10 cellular contexts compared by ENCODE assay signal in the genomic region with DNA sequence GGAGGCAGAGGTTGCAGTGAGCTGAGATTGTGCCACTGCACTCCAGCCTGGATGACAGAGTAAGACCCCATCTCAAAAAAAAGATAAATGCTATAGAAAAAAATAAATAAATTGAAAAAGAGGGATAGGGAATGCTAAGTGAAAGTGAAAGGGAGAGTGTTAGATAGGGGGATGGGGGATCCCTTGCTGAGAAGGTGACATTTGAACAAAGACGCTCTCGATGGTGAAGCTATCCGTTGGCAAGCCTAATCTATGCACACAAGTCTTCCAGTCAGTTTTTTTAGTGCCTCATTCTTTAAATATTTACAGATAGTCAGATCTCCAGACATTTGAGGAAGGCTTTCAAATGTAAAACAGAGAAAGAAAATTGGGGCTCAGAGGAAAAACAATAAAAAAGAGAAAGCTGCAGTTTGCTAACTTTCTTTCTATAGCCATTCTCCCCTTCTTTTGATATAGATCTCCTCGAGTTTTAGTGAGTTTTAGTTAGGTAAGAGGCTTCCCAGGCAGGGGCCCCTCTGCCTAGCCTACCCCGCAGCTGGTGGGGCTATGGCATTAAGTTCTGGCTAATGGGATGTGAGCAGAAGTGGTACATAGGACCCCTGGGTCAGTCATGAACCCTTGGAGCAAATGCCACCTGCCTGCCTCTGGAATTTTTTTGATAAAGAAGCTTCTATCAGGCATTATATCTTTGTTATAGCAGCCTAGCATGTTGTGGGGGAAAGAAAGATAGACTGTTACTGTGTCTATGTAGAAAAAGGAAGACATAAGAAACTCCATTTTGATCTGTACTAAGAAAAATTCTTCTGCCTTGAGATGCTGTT. TPM values are rescaled to one million over a fixed set of nuclear protein-coding genes. Genes with fewer than 3 reads are reported as not detected.
A peak's percentile ranks its signal among the peaks of the same experiment; 100 is the strongest.
DNase-seq lines count a peak whose midpoint lies in the region; ATAC-seq and TF ChIP-seq lines count a peak whose summit lies in the region.
"Had no signal": no experiment of that assay in that cellular context is flagged by ENCODE, and none has a peak within 500 bp of the region (broad histone marks: within the 10 kb centered on the region; RNA-seq: fewer than 3 reads in every experiment).

No MANE protein-coding gene starts in this region.

- CTCF ChIA-PET in GM10248 (lab: Yijun Ruan, JAX), result interaction anchor here (1.0 to 9.9 kb wide), 4 partner anchors 11 to 146 kb away, joined by 3 to 68 read pairs (median 34); partner anchors contain the start of gene GLRX

- H3K36me3 ChIP-seq in ascending aorta (peaks cover under 1 to 18% of the 10 kb centered on the region in 2 donors), subcutaneous abdominal adipose tissue (ENCODE audit: control insufficient read depth in 5 of 5, insufficient read depth in 5 of 5, low read length in 5 of 5) (peaks cover 11 to 30% (median 23%) of the 10 kb centered on the region in 5 donors)

- H3K27ac ChIP-seq in ascending aorta (peak overlapping the region; percentile 72 to 76), subcutaneous abdominal adipose tissue (ENCODE audit: low read depth, low read length) (peak overlapping the region; percentile 89)

- H3K27me3 Mint-ChIP-seq in activated T-cell treated with anti-CD3 and anti-CD28 coated beads, Interleukin-2, amount 50 U/mL, for 72 hours (ENCODE audit: low read depth), result no peaks in the 10 kb centered on the region
- no peaks in the 10 kb centered on the region for H3K27me3 Mint-ChIP-seq in memory B cell

- no peaks in the 10 kb centered on the region for H3K9me3 Mint-ChIP-seq in activated T-cell treated with anti-CD3 and anti-CD28 coated beads, Interleukin-2, amount 50 U/mL, for 72 hours
- H3K9me3 Mint-ChIP-seq in memory B cell, result no peaks in the 10 kb centered on the region

- H3K27me3 ChIP-seq in ascending aorta, result no peaks in the 10 kb centered on the region
- H3K27me3 ChIP-seq in subcutaneous abdominal adipose tissue (ENCODE audit: control insufficient read depth in 5 of 5, insufficient read depth in 4 of 5, low read length in 5 of 5), result no peaks in the 10 kb centered on the region

- H3K4me3 ChIP-seq in ascending aorta (no peak overlapping the region), subcutaneous abdominal adipose tissue (ENCODE audit: low read depth in 1 of 5, low read length in 5 of 5) (no peak overlapping the region)

- intact Hi-C loops in ascending aorta (cut with DNase I), result no loop called here

- H3K36me3 Mint-ChIP-seq in activated T-cell treated with anti-CD3 and anti-CD28 coated beads, Interleukin-2, amount 50 U/mL, for 72 hours (ENCODE audit: insufficient read depth in 2 of 2), result peaks cover 2 to 4% of the 10 kb centered on the region in 2 donors
- H3K36me3 Mint-ChIP-seq in memory B cell, result peaks cover 16% of the 10 kb centered on the region

- H3K4me1 ChIP-seq in ascending aorta (peaks cover 3 to 32% of the 10 kb centered on the region in 2 donors), subcutaneous abdominal adipose tissue (ENCODE audit: control insufficient read depth in 5 of 5, insufficient read depth in 5 of 5, low read length in 5 of 5) (peaks cover 9 to 46% (median 39%) of the 10 kb centered on the region in 5 donors)

- H3K9me3 ChIP-seq in ascending aorta (no peaks in the 10 kb centered on the region), subcutaneous abdominal adipose tissue (ENCODE audit: control insufficient read depth in 5 of 5, low read length in 5 of 5) (no peaks in the 10 kb centered on the region)

- TF ChIP-seq CTCF in ascending aorta (IDR thresholded peaks at IDR 0.05) (no peak), GM10248 (IDR thresholded peaks at IDR 0.05; ENCODE audit: control extremely low read depth, extremely low read depth, low read depth, missing control alignments) (no peak)

- H3K9ac ChIP-seq in subcutaneous abdominal adipose tissue (ENCODE audit: low read length in 5 of 5), result peak overlapping the region in 3 of 5 donors; percentile 28 to 42 (median 31)

- POLR2A ChIA-PET in GM10248 (lab: Yijun Ruan, JAX), result interaction anchor here (1.0 to 2.9 kb wide), 2 partner anchors 9 to 11 kb away, joined by 4 to 13 read pairs; no protein-coding TSS in a partner anchor

- ATAC-seq in activated T-cell treated with anti-CD3 and anti-CD28 coated beads, Interleukin-2, amount 50 U/mL, for 72 hours (replicated peaks in 1 of 2), result no peak
- no peak for ATAC-seq in memory B cell (ENCODE audit: low read depth)
- no peak for ATAC-seq in GM21737 (IDR thresholded peaks at IDR 0.05; ENCODE audit: unreplicated experiment)

- peak overlapping the region; percentile 94 for H3K27ac Mint-ChIP-seq in activated T-cell treated with anti-CD3 and anti-CD28 coated beads, Interleukin-2, amount 50 U/mL, for 72 hours
- H3K27ac Mint-ChIP-seq in memory B cell, result peak overlapping the region; percentile 92

- no peak for DNase-seq in activated T-cell treated with anti-CD3 and anti-CD28 coated beads, Interleukin-2, amount 50 U/mL, for 72 hours
- no peak for DNase-seq in activated T-cell treated with anti-CD3 and anti-CD28 coated beads, Interleukin-2, amount 50 U/mL, for 48 hours
- DNase-seq in ascending aorta (ENCODE audit: low spot score in 2 of 2) (no peak), memory B cell (ENCODE audit: low spot score in 2 of 2) (no peak), GM10248 (ENCODE audit: extremely low spot score) (no peak), NCI-H1048 (lab: John Stamatoyannopoulos, UW) (no peak)
- DNase-seq: NCI-H1930, SHP77 treated with DMSO at 0.1 percent for 48 hours had no signal

- peaks cover 62% of the 10 kb centered on the region for H3K4me1 Mint-ChIP-seq in activated T-cell treated with anti-CD3 and anti-CD28 coated beads, Interleukin-2, amount 50 U/mL, for 72 hours (ENCODE audit: low read depth)
- peaks cover 44% of the 10 kb centered on the region for H3K4me1 Mint-ChIP-seq in memory B cell

- H3K4me3 Mint-ChIP-seq in activated T-cell treated with anti-CD3 and anti-CD28 coated beads, Interleukin-2, amount 50 U/mL, for 72 hours, result peak overlapping the region; percentile 77 to 81
- no peak overlapping the region for H3K4me3 Mint-ChIP-seq in memory B cell

RNA-seq across cellular contexts. Expression of gene GLRX, which starts 12.0 kb away (rescaled TPM):
- 10 to 100 TPM; 19.1 to 23.4 TPM for total RNA-seq in activated T-cell treated with anti-CD3 and anti-CD28 coated beads, Interleukin-2, amount 50 U/mL, for 72 hours
- 18.5 TPM for total RNA-seq in ascending aorta
